Comparison of ENCODE assay signal across 1 cellular context in genomic region chr2:156254637-156255067, GRCh38.
A peak's percentile ranks its signal among the peaks of the same experiment; 100 is the strongest.
TF ChIP-seq lines count a peak whose summit lies in the region.

No MANE protein-coding gene starts in this region.

TF ChIP-seq in HepG2, 621 proteins besides CTCF, POLR2A, EP300 and RAD21 (continued from another document):
- 0 out of 2 replicates have a peak, but pooled peaks have one; percentile 18 for TF ChIP-seq FOXP4 (CRISPR knock-in tag; IDR thresholded peaks at IDR 0.05)
- TF ChIP-seq ZNF687 (CRISPR knock-in tag; IDR thresholded peaks at IDR 0.05), result peak; percentile 37
- TF ChIP-seq FOXA3 (CRISPR knock-in tag; IDR thresholded peaks at IDR 0.05), result peak; percentile 62
- TF ChIP-seq ZMYM4 (CRISPR knock-in tag; IDR thresholded peaks at IDR 0.05), result 0 out of 2 replicates have a peak, but pooled peaks have one; percentile 46
- peak; percentile 35; the same call in 1 of the 2 replicates for TF ChIP-seq ARID4A (CRISPR knock-in tag; IDR thresholded peaks at IDR 0.05; ENCODE audit: borderline replicate concordance)
